Comparison of ENCODE assay signal across 18 cellular contexts in genomic region chr7:137001478-137001877, GRCh38.
DNase-seq lines count a peak whose midpoint lies in the region; ATAC-seq, FAIRE-seq and TF ChIP-seq lines count a peak whose summit lies in the region.
"Had no signal": no experiment of that assay in that cellular context is flagged by ENCODE, and none has a peak within 500 bp of the region (broad histone marks: within the 10 kb centered on the region; RNA-seq: fewer than 3 reads in every experiment).

No MANE protein-coding gene starts in this region.

- no peak overlapping the region for H2BK20ac ChIP-seq in H1 (ENCODE audit: low read length)

- ATAC-seq in GM21737 (IDR thresholded peaks at IDR 0.05; ENCODE audit: unreplicated experiment) (no peak), GM21619 (IDR thresholded peaks at IDR 0.05; ENCODE audit: unreplicated experiment) (no peak)
- ATAC-seq: A549, HCT116 had no signal

- H3K4ac ChIP-seq in H1 (replicated peaks; ENCODE audit: insufficient read length, low read depth, low read length), result no peak overlapping the region

- H3K79me1 ChIP-seq in H1 (ENCODE audit: low read depth, low read length), result no peaks in the 10 kb centered on the region

- no peak overlapping the region for H2BK5ac ChIP-seq in H1 (ENCODE audit: low read depth, low read length)

- no peak overlapping the region for H2AFZ ChIP-seq in H1 (ENCODE audit: low read length)
- peak overlapping the region; percentile 10 for H2AFZ ChIP-seq in osteoblast (ENCODE audit: low read length)
- H2AFZ ChIP-seq: PC-9 had no signal

- H3K56ac ChIP-seq in H1 (replicated peaks; ENCODE audit: insufficient read length, low read depth, low read length), result no peak overlapping the region

- no peak overlapping the region for H2BK120ac ChIP-seq in H1 (replicated peaks; ENCODE audit: low read depth, low read length)

- H3K4me2 ChIP-seq in H1 (ENCODE audit: insufficient read depth in 1 of 2, low read depth in 2 of 2, low read length in 2 of 2) (no peak overlapping the region), osteoblast (ENCODE audit: insufficient read depth, low read length) (no peak overlapping the region)
- H3K4me2 ChIP-seq: A549, PC-9, SK-N-SH had no signal

- no peak overlapping the region for H4K8ac ChIP-seq in H1 (ENCODE audit: extremely low read depth, insufficient read depth, low read length)

- H3K9ac ChIP-seq in NT2/D1 (ENCODE audit: insufficient read length, low read depth), result no peak overlapping the region
- H3K9ac ChIP-seq in H1 (replicated peaks in 1 of 4; ENCODE audit: extremely low read depth in 1 of 4, low read depth in 3 of 4, low read length in 3 of 4), result no peak overlapping the region
- H3K9ac ChIP-seq: SK-N-SH had no signal

- intact Hi-C loops in A673 (cut with micrococcal nuclease; ENCODE audit: unreplicated experiment), result loop anchor here (5.0 kb wide), 1 partner anchor 604 kb away; no protein-coding TSS in a partner anchor

- H4K91ac ChIP-seq in H1 (replicated peaks; ENCODE audit: insufficient read length, low read length), result no peak overlapping the region

- H4K20me1 ChIP-seq in H1 (replicated peaks in 1 of 2; ENCODE audit: control insufficient read depth in 1 of 2, insufficient read depth in 2 of 2, low read length in 2 of 2) (no peaks in the 10 kb centered on the region), osteoblast (ENCODE audit: insufficient read depth, low read length) (no peaks in the 10 kb centered on the region)

- no peaks in the 10 kb centered on the region for H3K23me2 ChIP-seq in H1 (ENCODE audit: low read depth, low read length)

- DNase-seq in EH (ENCODE audit: low read depth), result peak; percentile 28
- DNase-seq in NT2/D1 (ENCODE audit: low read depth, low spot score), result peak; percentile 13
- DNase-seq in H1 (ENCODE audit: low read depth in 1 of 2, low spot score in 2 of 2), result no peak
- DNase-seq in osteoblast (ENCODE audit: insufficient read length, low spot score, missing footprints), result no peak
- no peak for DNase-seq in A673 (ENCODE audit: low spot score)
- no peak for DNase-seq in stimulated activated CD4-positive, alpha-beta T cell treated with anti-CD3 and anti-CD28 coated beads, Interleukin-4, amount 100 ng/mL, for 1 hour
- DNase-seq: AML-193, DMS153, NCI-H146, NCI-H510A, NCI-H774, PC-9, SK-N-SH had no signal

- H4K5ac ChIP-seq in H1 (ENCODE audit: insufficient read length, low read depth, low read length), result no peak overlapping the region

- H3K36me3 ChIP-seq in NT2/D1 (ENCODE audit: insufficient read depth, insufficient read length, low read length) (no peaks in the 10 kb centered on the region), H1 (ENCODE audit: control insufficient read depth in 2 of 4, insufficient read depth in 4 of 4, low read length in 3 of 4) (no peaks in the 10 kb centered on the region), osteoblast (ENCODE audit: insufficient read depth, low read length) (no peaks in the 10 kb centered on the region), A673 (ENCODE audit: insufficient read depth, low read length, poor library complexity, severe bottlenecking) (no peaks in the 10 kb centered on the region)

- TF ChIP-seq CTCF in H1 (IDR thresholded peaks at IDR 0.05; ENCODE audit: control extremely low read depth in 1 of 3, insufficient read depth in 1 of 3, low read depth in 1 of 3, low read length in 3 of 3) (no peak), osteoblast (IDR thresholded peaks at IDR 0.05; ENCODE audit: extremely low read depth, low read depth, low read length) (no peak), A673 (conservative IDR thresholded peaks at IDR 0.05; ENCODE audit: low read depth, low read length) (no peak)

- TF ChIP-seq RAD21 in H1 (IDR thresholded peaks at IDR 0.05 in 1 of 2, conservative IDR thresholded peaks at IDR 0.05 in 1 of 2; ENCODE audit: low read depth in 2 of 2, low read length in 2 of 2), result no peak

- TF ChIP-seq EP300 in H1 (IDR thresholded peaks at IDR 0.05; ENCODE audit: borderline replicate concordance in 1 of 2, low read depth in 2 of 2, low read length in 2 of 2), result no peak

- no peak for FAIRE-seq in H1 (lab: Jason Lieb, UNC)
- FAIRE-seq: A549 had no signal

- BruUV-seq in A673 (replicated peaks; lab: Mats Ljungman, UMichigan), result no TSS peak

- H2AK5ac ChIP-seq in H1 (ENCODE audit: low read depth, low read length), result no peak overlapping the region

- H2BK12ac ChIP-seq in H1 (ENCODE audit: low read depth, low read length), result no peak overlapping the region

- H3K4me3 ChIP-seq in NT2/D1 (ENCODE audit: insufficient read length, low read depth) (no peak overlapping the region), H1 (ENCODE audit: extremely low read depth in 1 of 4, insufficient read depth in 2 of 4, low read depth in 3 of 4, low read length in 4 of 4) (no peak overlapping the region), osteoblast (ENCODE audit: insufficient read depth, low read length) (no peak overlapping the region), A673 (ENCODE audit: low read depth, low read length, poor library complexity, severe bottlenecking) (no peak overlapping the region)
- H3K4me3 ChIP-seq: A549, PC-9 had no signal

- no peaks in the 10 kb centered on the region for H3K9me3 ChIP-seq in NT2/D1 (ENCODE audit: insufficient read depth, low read length)
- H3K9me3 ChIP-seq in H1 (ENCODE audit: insufficient read depth in 2 of 2, low read depth in 1 of 2, low read length in 1 of 2), result no peaks in the 10 kb centered on the region
- H3K9me3 ChIP-seq in osteoblast (ENCODE audit: low read depth, low read length), result no peaks in the 10 kb centered on the region
- no peaks in the 10 kb centered on the region for H3K9me3 ChIP-seq in A673 (ENCODE audit: low read depth, low read length, poor library complexity, severe bottlenecking)
- H3K9me3 ChIP-seq: A549, SK-N-SH had no signal

- H3K23ac ChIP-seq in H1 (ENCODE audit: insufficient read length), result no peak overlapping the region

- H3K14ac ChIP-seq in H1 (ENCODE audit: insufficient read length), result no peak overlapping the region

- H2BK15ac ChIP-seq in H1 (ENCODE audit: low read length), result no peak overlapping the region

- no peaks in the 10 kb centered on the region for H3K79me2 ChIP-seq in H1 (ENCODE audit: control insufficient read depth in 1 of 2, insufficient read depth in 2 of 2, low read length in 2 of 2)
- no peaks in the 10 kb centered on the region for H3K79me2 ChIP-seq in osteoblast (ENCODE audit: insufficient read depth, low read length)

- CTCF ChIA-PET in H1 (lab: Charles Lee; ENCODE audit: partially characterized antibody) (no interaction called here), A673 (lab: Charles Lee) (no interaction called here)

- no peak overlapping the region for H3K18ac ChIP-seq in H1 (ENCODE audit: extremely low read depth, low read length)

- H3K27me3 ChIP-seq in NT2/D1 (ENCODE audit: insufficient read depth, insufficient read length) (no peaks in the 10 kb centered on the region), H1 (replicated peaks in 1 of 4; ENCODE audit: control insufficient read depth in 3 of 4, extremely low read depth in 1 of 4, insufficient read depth in 3 of 4, low read length in 3 of 4) (no peaks in the 10 kb centered on the region), osteoblast (ENCODE audit: insufficient read depth, low read length) (no peaks in the 10 kb centered on the region), A673 (replicated peaks; ENCODE audit: insufficient read depth, low read depth, low read length, poor library complexity) (no peaks in the 10 kb centered on the region)

- POLR2A ChIA-PET in H1 (lab: Charles Lee; ENCODE audit: partially characterized antibody) (no interaction called here), A673 (lab: Charles Lee; ENCODE audit: low non-redundant PET) (no interaction called here)

- no peak for TF ChIP-seq POLR2A in H1 (IDR thresholded peaks at IDR 0.05; ENCODE audit: control extremely low read depth in 1 of 2, low read depth in 2 of 2, low read length in 2 of 2)

- H3K4me1 ChIP-seq in NT2/D1 (ENCODE audit: insufficient read depth, insufficient read length), result no peaks in the 10 kb centered on the region
- 0 out of 7 replicates have a peak, but pooled peaks cover 0 to 1% (median 0%) of the 10 kb centered on the region in 4 experiments for H3K4me1 ChIP-seq in H1 (replicated peaks in 1 of 4; ENCODE audit: control insufficient read depth in 3 of 4, insufficient read depth in 4 of 4, low read length in 3 of 4)
- peaks cover 10% of the 10 kb centered on the region for H3K4me1 ChIP-seq in osteoblast (ENCODE audit: insufficient read depth, low read length)
- H3K4me1 ChIP-seq in A673 (ENCODE audit: insufficient read depth, low read length, poor library complexity, severe bottlenecking), result peaks cover 7% of the 10 kb centered on the region
- H3K4me1 ChIP-seq: A549 had no signal

- no peak overlapping the region for H3K27ac ChIP-seq in H1 (ENCODE audit: low read depth, low read length)
- no peak overlapping the region for H3K27ac ChIP-seq in osteoblast (ENCODE audit: low read depth, low read length)
- H3K27ac ChIP-seq in A673 (ENCODE audit: low read depth, low read length, poor library complexity, severe bottlenecking), result no peak overlapping the region
- H3K27ac ChIP-seq: A549, HL-60, PC-9 had no signal

- 95% methylated on average over 3 of the region's 3 CpGs; no CpG with 5 or more reads in 1 of the 2 experiments for WGBS in H1 (ENCODE audit: extremely low coverage in 1 of 2, insufficient coverage in 1 of 2, insufficient read length in 1 of 2, insufficient replicate concordance in 2 of 2, low coverage in 1 of 2, low lambda C conversion rate in 2 of 2, missing lambda C conversion rate in 1 of 2), 2 experiments

TF ChIP-seq in H1, 55 proteins besides CTCF, POLR2A, EP300 and RAD21:
- TF ChIP-seq POLR2AphosphoS5 (IDR thresholded peaks at IDR 0.05; ENCODE audit: low read depth, low read length), result peak; percentile 72
- TF ChIP-seq PHF8 (conservative IDR thresholded peaks at IDR 0.05; ENCODE audit: low read depth, low read length), result no peak

Comparison
In these comparisons a context has a peak if more than half of its experiments do, and no peak if none do; other contexts are left out.
1. DNase-seq: peak in EH (single experiment) and NT2/D1 (single experiment); none in H1 (0 of 2), osteoblast (single experiment), A673 (single experiment) and stimulated activated CD4-positive, alpha-beta T cell treated with anti-CD3 and anti-CD28 coated beads, Interleukin-4, amount 100 ng/mL, for 1 hour (single experiment).